In the genomic region with DNA sequence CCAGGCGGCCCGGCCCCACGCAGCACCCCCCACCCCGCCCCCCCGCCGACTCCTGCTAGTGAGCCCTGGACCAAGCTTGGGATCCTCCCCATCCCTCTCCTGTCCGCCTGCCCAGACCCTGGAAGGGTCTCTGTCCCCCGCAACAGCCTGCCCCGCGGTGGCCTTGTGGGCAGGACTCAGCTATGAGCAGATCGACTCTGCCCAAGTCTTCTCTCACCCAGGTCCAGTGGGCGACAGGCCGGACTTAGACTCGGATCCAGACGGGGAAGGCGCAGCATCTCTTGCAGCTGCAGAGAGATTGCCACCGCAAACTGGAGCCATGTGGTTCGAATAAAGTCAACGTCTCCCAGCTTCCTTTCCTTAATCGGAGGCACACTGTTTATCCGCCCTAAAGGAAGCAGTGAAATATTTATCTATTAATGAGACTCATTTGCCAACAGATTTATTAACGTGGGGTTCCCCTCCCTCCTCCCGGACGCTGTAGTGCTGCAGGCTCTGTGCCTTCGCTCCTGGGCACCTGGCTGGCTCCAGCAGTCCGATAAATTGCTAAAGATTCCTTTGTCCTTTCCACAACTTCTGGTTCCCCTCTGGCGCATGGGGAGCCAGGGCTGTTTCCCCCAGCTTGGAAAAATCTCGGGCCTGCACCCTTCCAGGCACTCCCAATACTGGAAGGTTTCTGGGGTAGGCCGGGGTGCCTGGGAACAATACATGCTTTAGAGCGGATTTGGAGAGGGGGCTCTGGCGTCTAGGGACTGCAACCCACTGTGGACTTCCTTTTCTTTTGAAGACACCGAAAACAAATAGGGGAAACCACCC, we compare ENCODE assay signal across 6 cellular contexts.
DNase-seq lines count a peak whose midpoint lies in the region; ATAC-seq and TF ChIP-seq lines count a peak whose summit lies in the region.

No MANE protein-coding gene starts in this region.

- H3K4me3 Mint-ChIP-seq in nephron, result peak overlapping the region; percentile 84 to 95 (median 86)

- H3K9me3 Mint-ChIP-seq in nephron, result no peaks in the 10 kb centered on the region

- peaks cover 18% of the 10 kb centered on the region for H3K36me3 Mint-ChIP-seq in nephron (ENCODE audit: low read depth)

- 0 out of 2 replicates have a peak overlapping the region, but pooled peaks have one; percentile 47 for H3K4me3 ChIP-seq in GM08714 (ENCODE audit: low read length)

- no peak for ATAC-seq in HG02678 (IDR thresholded peaks at IDR 0.05; ENCODE audit: unreplicated experiment)

- DNase-seq in activated T-cell treated with anti-CD3 and anti-CD28 coated beads, Interleukin-2, amount 50 U/mL, for 48 hours, result peak; percentile 32 to 33
- no peak for DNase-seq in NOMO-1 treated with dmso at 0.1 percent for 144 hours (lab: John Stamatoyannopoulos, UW; ENCODE audit: unreplicated experiment)
- DNase-seq in COR-L47 (lab: John Stamatoyannopoulos, UW), result no peak

- no peak for TF ChIP-seq CTCF in nephron (IDR thresholded peaks at IDR 0.05; ENCODE audit: unreplicated experiment in 3 of 3)

- peaks cover 4% of the 10 kb centered on the region for H3K27me3 Mint-ChIP-seq in nephron (ENCODE audit: low read depth)

- H3K27ac Mint-ChIP-seq in nephron, result peak overlapping the region; percentile 97 to 100 (median 99)

- H3K4me1 Mint-ChIP-seq in nephron, result peaks cover 50% of the 10 kb centered on the region

Comparison
In these comparisons a context has a peak if more than half of its experiments do, and no peak if none do; other contexts are left out.
1. DNase-seq: peak in activated T-cell treated with anti-CD3 and anti-CD28 coated beads, Interleukin-2, amount 50 U/mL, for 48 hours (2 of 2); none in NOMO-1 treated with dmso at 0.1 percent for 144 hours (single experiment) and COR-L47 (single experiment).